ENCODE assay signal across 11 cellular contexts in the genomic region with DNA sequence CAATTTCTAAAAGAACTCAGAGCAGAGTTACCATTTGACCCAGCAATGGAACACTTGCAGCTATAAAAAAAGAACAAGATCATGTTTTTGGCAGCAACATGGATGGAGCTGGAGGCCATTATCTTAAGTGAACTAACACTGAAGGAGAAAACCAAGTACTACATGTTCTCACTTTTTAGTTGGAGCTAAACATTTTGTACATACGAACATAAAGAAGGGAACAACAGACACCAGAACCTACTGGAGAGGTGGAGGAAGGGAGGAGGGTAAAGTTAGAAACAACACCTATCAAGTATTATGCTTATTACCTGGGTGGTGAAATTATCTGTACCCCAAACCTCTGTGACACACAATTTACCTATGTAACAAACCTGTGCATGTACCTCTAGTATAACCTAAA.
"Had no signal": no experiment of that assay in that cellular context is flagged by ENCODE, and none has a peak within 500 bp of the region (broad histone marks: within the 10 kb centered on the region; RNA-seq: fewer than 3 reads in every experiment).

No MANE protein-coding gene starts in this region.

- H3K4me2 ChIP-seq: GM23338 had no signal

- H3K9me3 ChIP-seq: HAP-1 had no signal

- ATAC-seq: GM23338, HCT116 had no signal

- H3K9me3 Mint-ChIP-seq: GM23338, H9 had no signal

- H3K9ac ChIP-seq: GM23248 had no signal

- DNase-seq: GM23248, GOT3, H7, H9, HCEC 1CT, HFFc6 had no signal

- H3K4me3 Mint-ChIP-seq: GM23338, H9, HFFc6 had no signal

- H3K27ac ChIP-seq: GM23248 had no signal

- H3K4me3 ChIP-seq: GM23248, GM23338, HAP-1 had no signal

- H3K27ac Mint-ChIP-seq: GM23338, H9, HFFc6 had no signal

- H2AFZ ChIP-seq: GM23248, GM23338 had no signal

- H3K36me3 ChIP-seq: HAP-1 had no signal

- H3K4me1 ChIP-seq: HAP-1 had no signal

- FAIRE-seq: H1, H54 had no signal

- H3K4me1 Mint-ChIP-seq: GM23338, H9 had no signal
